8 cellular contexts compared by ENCODE assay signal in the genomic region with DNA sequence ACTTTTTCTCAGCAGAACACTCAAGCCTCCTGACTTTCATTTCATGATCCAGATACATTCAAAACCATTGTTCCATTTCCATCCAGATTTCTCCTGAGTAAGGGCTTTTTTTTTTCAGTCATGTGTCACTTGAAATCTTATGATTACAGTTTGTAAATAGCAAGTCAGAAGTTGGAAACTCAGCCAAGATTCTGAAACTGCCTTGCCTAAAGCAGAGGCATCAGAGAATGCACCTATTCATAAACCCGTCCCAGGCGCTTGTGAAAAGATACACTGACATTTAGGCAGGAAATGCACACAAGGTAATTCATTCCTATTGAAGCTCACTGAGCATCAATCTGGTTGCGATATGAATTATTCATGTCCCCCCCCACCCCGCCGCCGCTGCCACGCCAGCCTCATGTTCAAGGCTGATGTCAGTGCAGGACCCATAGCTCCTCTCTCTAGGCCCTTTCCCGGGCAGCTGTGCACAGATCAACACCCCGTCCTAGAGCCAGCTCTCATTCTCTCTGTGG. TPM values are rescaled to one million over a fixed set of nuclear protein-coding genes. Genes with fewer than 3 reads are reported as not detected.
DNase-seq lines count a peak whose midpoint lies in the region; ATAC-seq lines count a peak whose summit lies in the region.

No MANE protein-coding gene starts in this region.

- H3K4me3 Mint-ChIP-seq in activated CD4-positive, alpha-beta memory T cell treated with anti-CD3 and anti-CD28 coated beads, Interleukin-2, amount 10 ng/mL, durations not matched to agents 7 days and 5 days: peak overlapping the region; percentile 4

- H3K27me3 Mint-ChIP-seq in activated CD4-positive, alpha-beta memory T cell treated with anti-CD3 and anti-CD28 coated beads, Interleukin-2, amount 10 ng/mL, durations not matched to agents 7 days and 5 days: no peaks in the 10 kb centered on the region

- H3K27ac Mint-ChIP-seq in activated CD4-positive, alpha-beta memory T cell treated with anti-CD3 and anti-CD28 coated beads, Interleukin-2, amount 10 ng/mL, durations not matched to agents 7 days and 5 days: peak overlapping the region; percentile 62

- peaks cover 21% of the 10 kb centered on the region for H3K36me3 Mint-ChIP-seq in activated CD4-positive, alpha-beta memory T cell treated with anti-CD3 and anti-CD28 coated beads, Interleukin-2, amount 10 ng/mL, durations not matched to agents 7 days and 5 days (ENCODE audit: low read depth)

- ATAC-seq in GM21360 (IDR thresholded peaks at IDR 0.05; ENCODE audit: unreplicated experiment) (no peak), GM21619 (IDR thresholded peaks at IDR 0.05; ENCODE audit: unreplicated experiment) (no peak)

- DNase-seq in DMS153 treated with DMSO at 0.1 percent for 48 hours (lab: John Stamatoyannopoulos, UW; ENCODE audit: unreplicated experiment) (peak; percentile 31), NCI-H526 treated with DMSO at 0.1 percent for 48 hours (lab: John Stamatoyannopoulos, UW) (no peak), HK-2 (ENCODE audit: unreplicated experiment) (no peak)
- peak; percentile 60 for DNase-seq in activated CD4-positive, alpha-beta memory T cell treated with anti-CD3 and anti-CD28 coated beads, Interleukin-2, amount 10 ng/mL, durations not matched to agents 7 days and 5 days
- peak; percentile 53 for DNase-seq in central memory CD4-positive, alpha-beta T cell
- DNase-seq in stimulated activated CD4-positive, alpha-beta T cell treated with anti-CD3 and anti-CD28 coated beads, Interleukin-2, amount 100 ng/mL, for 24 hours: peak; percentile 72 to 74

- H3K9me3 Mint-ChIP-seq in activated CD4-positive, alpha-beta memory T cell treated with anti-CD3 and anti-CD28 coated beads, Interleukin-2, amount 10 ng/mL, durations not matched to agents 7 days and 5 days: no peaks in the 10 kb centered on the region

- CTCF ChIA-PET in activated CD4-positive, alpha-beta memory T cell treated with anti-CD3 and anti-CD28 coated beads, Interleukin-2, amount 10 ng/mL, durations not matched to agents 7 days and 5 days (lab: Charles Lee): interaction anchor here (1.0 to 1.8 kb wide), 2 partner anchors 10 to 112 kb away, joined by 4 to 6 read pairs; no protein-coding TSS in a partner anchor

- POLR2A ChIA-PET in activated CD4-positive, alpha-beta memory T cell treated with anti-CD3 and anti-CD28 coated beads, Interleukin-2, amount 10 ng/mL, durations not matched to agents 7 days and 5 days (lab: Charles Lee): interaction anchor here (0.8 to 6.1 kb wide), 3 partner anchors 10 to 61 kb away, joined by 3 to 77 read pairs (median 48); partner anchors contain the start of gene MGAT4A

- H3K4me1 Mint-ChIP-seq in activated CD4-positive, alpha-beta memory T cell treated with anti-CD3 and anti-CD28 coated beads, Interleukin-2, amount 10 ng/mL, durations not matched to agents 7 days and 5 days: peaks cover 77% of the 10 kb centered on the region

RNA-seq across cellular contexts. Expression of gene MGAT4A, which starts 30.4 kb away (rescaled TPM):
- 10 to 100 TPM; 69.8 to 80.6 TPM for total RNA-seq in activated CD4-positive, alpha-beta memory T cell treated with anti-CD3 and anti-CD28 coated beads, Interleukin-2, amount 10 ng/mL, durations not matched to agents 7 days and 5 days

Comparison
In these comparisons a context has a peak if more than half of its experiments do, and no peak if none do; other contexts are left out.
1. DNase-seq: peak in DMS153 treated with DMSO at 0.1 percent for 48 hours (single experiment), activated CD4-positive, alpha-beta memory T cell treated with anti-CD3 and anti-CD28 coated beads, Interleukin-2, amount 10 ng/mL, durations not matched to agents 7 days and 5 days (single experiment), central memory CD4-positive, alpha-beta T cell (single experiment) and stimulated activated CD4-positive, alpha-beta T cell treated with anti-CD3 and anti-CD28 coated beads, Interleukin-2, amount 100 ng/mL, for 24 hours (2 of 2); none in NCI-H526 treated with DMSO at 0.1 percent for 48 hours (single experiment) and HK-2 (single experiment).